Comparison of ENCODE assay signal across 19 cellular contexts in genomic region chr21:46243325-46243724, GRCh38. TPM values are rescaled to one million over a fixed set of nuclear protein-coding genes. Genes with fewer than 3 reads are reported as not detected.
DNase-seq lines count a peak whose midpoint lies in the region; ATAC-seq and TF ChIP-seq lines count a peak whose summit lies in the region.
"Had no signal": no experiment of that assay in that cellular context is flagged by ENCODE, and none has a peak within 500 bp of the region (broad histone marks: within the 10 kb centered on the region; RNA-seq: fewer than 3 reads in every experiment).

No MANE protein-coding gene starts in this region.

- intact Hi-C loops in left ventricle myocardium inferior (cut with micrococcal nuclease): no loop called here

- no peak for ATAC-seq in stimulated activated naive CD8-positive, alpha-beta T cell treated with anti-CD3 and anti-CD28 coated beads, Interleukin-15, Interleukin-2, amounts not matched to agents 100 U/mL and 50 U/mL, for 24 hours
- ATAC-seq in WTC11 (no peak), GM21786 (IDR thresholded peaks at IDR 0.05; ENCODE audit: unreplicated experiment) (no peak)
- ATAC-seq: left lobe of liver, Right ventricle myocardium inferior had no signal

- H3K4me3 ChIP-seq in left ventricle myocardium inferior: no peak overlapping the region
- H3K4me3 ChIP-seq: MG63 had no signal

- CTCF ChIA-PET in WTC11 (lab: Charles Lee): no interaction called here

- H3K4me1 Mint-ChIP-seq in stimulated activated naive CD8-positive, alpha-beta T cell treated with anti-CD3 and anti-CD28 coated beads, Interleukin-15, Interleukin-2, amounts not matched to agents 100 ng/mL and 50 ng/mL, for 24 hours (ENCODE audit: low read depth): peaks cover 3% of the 10 kb centered on the region
- peaks cover 2% of the 10 kb centered on the region; the same call in 1 of the 2 replicates for H3K4me1 Mint-ChIP-seq in WTC11

- H3K27me3 Mint-ChIP-seq in stimulated activated naive CD8-positive, alpha-beta T cell treated with anti-CD3 and anti-CD28 coated beads, Interleukin-15, Interleukin-2, amounts not matched to agents 100 ng/mL and 50 ng/mL, for 24 hours: no peaks in the 10 kb centered on the region
- H3K27me3 Mint-ChIP-seq in WTC11 (ENCODE audit: low read depth): no peaks in the 10 kb centered on the region
- H3K27me3 Mint-ChIP-seq: activated B cell treated with CpG ODN at 0.5 μM for 24 hours had no signal

- H3K27me3 ChIP-seq in left ventricle myocardium inferior (ENCODE audit: low read depth): no peaks in the 10 kb centered on the region
- H3K27me3 ChIP-seq: MG63, neutrophil had no signal

- DNase-seq in stimulated activated naive CD8-positive, alpha-beta T cell treated with anti-CD3 and anti-CD28 coated beads, Interleukin-15, Interleukin-2, amounts not matched to agents 100 U/mL and 50 U/mL, for 24 hours: no peak
- DNase-seq in WTC11 (ENCODE audit: low spot score) (no peak), mesenteric fat pad (ENCODE audit: low spot score) (peak; percentile 67), left ventricle myocardium inferior (no peak), COR-L47 (lab: John Stamatoyannopoulos, UW) (no peak)
- DNase-seq: activated B cell treated with CpG ODN at 0.5 μM for 24 hours; activated effector memory CD4-positive, alpha-beta T cell treated with anti-CD3 and anti-CD28 coated beads, Interleukin-2, amount 50 U/mL, for 16 hours; IMR-90; MG63; NCI-H1694; NCI-H748 treated with DMSO at 0.1 percent for 48 hours; retina; stimulated activated CD4-positive, alpha-beta T cell treated with anti-CD3 and anti-CD28 coated beads, Interleukin-12 subunit alpha, Interleukin-12 subunit beta, amount 100 ng/mL, for 4 hours; stimulated activated CD8-positive, alpha-beta memory T cell treated with anti-CD3 and anti-CD28 coated beads, Interleukin-4, amount 100 ng/mL, for 48 hours had no signal

- H3K9me3 Mint-ChIP-seq in stimulated activated naive CD8-positive, alpha-beta T cell treated with anti-CD3 and anti-CD28 coated beads, Interleukin-15, Interleukin-2, amounts not matched to agents 100 ng/mL and 50 ng/mL, for 24 hours: no peaks in the 10 kb centered on the region
- H3K9me3 Mint-ChIP-seq in WTC11: no peaks in the 10 kb centered on the region
- H3K9me3 Mint-ChIP-seq: activated B cell treated with CpG ODN at 0.5 μM for 24 hours had no signal

- H3K36me3 ChIP-seq in left ventricle myocardium inferior: peaks cover 97% of the 10 kb centered on the region

- no peaks in the 10 kb centered on the region for H3K4me1 ChIP-seq in left ventricle myocardium inferior

- no peak overlapping the region for H3K4me3 Mint-ChIP-seq in stimulated activated naive CD8-positive, alpha-beta T cell treated with anti-CD3 and anti-CD28 coated beads, Interleukin-15, Interleukin-2, amounts not matched to agents 100 ng/mL and 50 ng/mL, for 24 hours
- H3K4me3 Mint-ChIP-seq in WTC11: no peak overlapping the region
- H3K4me3 Mint-ChIP-seq: activated B cell treated with CpG ODN at 0.5 μM for 24 hours had no signal

- no peak for TF ChIP-seq CTCF in WTC11 (IDR thresholded peaks at IDR 0.05)
- TF ChIP-seq CTCF in left ventricle myocardium inferior (IDR thresholded peaks at IDR 0.05; ENCODE audit: borderline replicate concordance): no peak

- H3K27ac Mint-ChIP-seq in stimulated activated naive CD8-positive, alpha-beta T cell treated with anti-CD3 and anti-CD28 coated beads, Interleukin-15, Interleukin-2, amounts not matched to agents 100 ng/mL and 50 ng/mL, for 24 hours: peak overlapping the region; percentile 52
- H3K27ac Mint-ChIP-seq in WTC11: peak overlapping the region; percentile 64; the same call in 1 of the 2 replicates
- H3K27ac Mint-ChIP-seq: activated B cell treated with CpG ODN at 0.5 μM for 24 hours had no signal

- no peaks in the 10 kb centered on the region for H3K9me3 ChIP-seq in left ventricle myocardium inferior (replicated peaks)
- H3K9me3 ChIP-seq: MG63, neutrophil had no signal

- POLR2A ChIA-PET in WTC11 (lab: Charles Lee): no interaction called here

- H3K36me3 Mint-ChIP-seq in stimulated activated naive CD8-positive, alpha-beta T cell treated with anti-CD3 and anti-CD28 coated beads, Interleukin-15, Interleukin-2, amounts not matched to agents 100 ng/mL and 50 ng/mL, for 24 hours (ENCODE audit: low read depth): peaks cover 70% of the 10 kb centered on the region
- peaks cover 81% of the 10 kb centered on the region for H3K36me3 Mint-ChIP-seq in WTC11

- no peak overlapping the region for H3K27ac ChIP-seq in left ventricle myocardium inferior (replicated peaks)
- H3K27ac ChIP-seq: neutrophil had no signal

TF ChIP-seq in WTC11, 78 proteins besides CTCF, POLR2A, EP300 and RAD21:
- TF ChIP-seq NFATC4 (CRISPR knock-in tag; IDR thresholded peaks at IDR 0.05) (no peak), TCF7 (CRISPR knock-in tag; IDR thresholded peaks at IDR 0.05; ENCODE audit: low read depth) (no peak), JAZF1 (CRISPR knock-in tag; IDR thresholded peaks at IDR 0.05) (no peak)

RNA-seq across cellular contexts. Expression of gene LSS, which starts 14.8 kb away (rescaled TPM):
- total RNA-seq in WTC11 (2021) (79.9 to 101 TPM (median 92.6 TPM) in 3 replicates), mesenteric fat pad (81.3 TPM), left ventricle myocardium inferior (52.0 TPM)

RNA-seq across cellular contexts. Expression of gene MCM3AP, which starts 42.1 kb away (rescaled TPM):
- total RNA-seq in WTC11 (2021) (136 to 167 TPM (median 136 TPM) in 3 replicates), mesenteric fat pad (89.8 TPM), left ventricle myocardium inferior (58.8 TPM)

RNA-seq across cellular contexts. Expression of gene YBEY, which starts 42.8 kb away (rescaled TPM):
- total RNA-seq in WTC11 (2021): 24.6 to 29.2 TPM (median 27.4 TPM) in 3 replicates
- 11.1 TPM for total RNA-seq in mesenteric fat pad
- total RNA-seq in left ventricle myocardium inferior: 17.1 TPM

RNA-seq across cellular contexts. Expression of gene SPATC1L, which starts 59.1 kb away (rescaled TPM):
- total RNA-seq in WTC11 (2021) (56.5 to 61.7 TPM (median 57.6 TPM) in 3 replicates), mesenteric fat pad (5.9 TPM), left ventricle myocardium inferior (7.0 TPM)
